Comparison of ENCODE assay signal across 9 cellular contexts in the genomic region with DNA sequence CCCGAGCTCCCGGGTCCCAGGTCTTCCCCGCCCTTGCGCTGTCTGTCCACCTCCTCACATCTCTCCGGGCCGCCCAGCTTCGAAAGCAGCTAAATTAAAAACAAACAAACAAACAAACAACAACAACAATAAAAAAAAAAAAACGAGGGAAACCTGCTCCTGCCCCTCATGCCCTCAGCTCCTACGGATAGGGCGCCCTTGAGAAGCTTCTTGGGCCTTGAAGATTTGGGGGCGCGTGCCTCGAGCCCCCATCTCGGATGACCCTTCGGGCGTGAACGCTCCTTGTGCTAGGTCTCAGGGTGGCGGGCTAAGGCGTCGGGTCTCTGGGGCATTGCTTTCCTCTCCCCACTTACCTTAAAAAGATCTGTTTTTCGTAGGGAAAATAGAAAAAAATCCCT. TPM values are rescaled to one million over a fixed set of nuclear protein-coding genes. Genes with fewer than 3 reads are reported as not detected.
DNase-seq lines count a peak whose midpoint lies in the region; ATAC-seq and TF ChIP-seq lines count a peak whose summit lies in the region.
"Had no signal": no experiment of that assay in that cellular context is flagged by ENCODE, and none has a peak within 500 bp of the region (broad histone marks: within the 10 kb centered on the region; RNA-seq: fewer than 3 reads in every experiment).

No MANE protein-coding gene starts in this region.

- CTCF ChIA-PET in PC-3 (lab: Charles Lee) (no interaction called here), OCI-LY7 (lab: Charles Lee; ENCODE audit: unreplicated experiment) (no interaction called here)

- intact Hi-C loops in PC-3 (cut with micrococcal nuclease) = no loop called here
- intact Hi-C loops in OCI-LY7 (cut with micrococcal nuclease; ENCODE audit: unreplicated experiment) = no loop called here

- POLR2A ChIA-PET in PC-3 (lab: Charles Lee; ENCODE audit: unreplicated experiment) (no interaction called here), OCI-LY7 (lab: Charles Lee) (no interaction called here)

- no peaks in the 10 kb centered on the region for H3F3A ChIP-seq in PC-3 (ENCODE audit: low read length, unreplicated experiment)

- H3K9me2 ChIP-seq in PC-3 (replicated peaks; ENCODE audit: low read length) (no peaks in the 10 kb centered on the region), OCI-LY7 (ENCODE audit: insufficient read depth, low read length) (no peaks in the 10 kb centered on the region)

- H3K4me3 ChIP-seq in BLaER1 (peak overlapping the region; percentile 71), PC-3 (ENCODE audit: low read length) (peak overlapping the region; percentile 42; the same call in 1 of the 2 replicates), esophagus (ENCODE audit: low read depth in 1 of 2, low read length in 2 of 2) (peak overlapping the region; percentile 47 to 54), osteoblast (ENCODE audit: insufficient read depth, low read length) (peak overlapping the region; percentile 70), OCI-LY7 (ENCODE audit: low read depth, low read length, poor library complexity, severe bottlenecking) (no peak overlapping the region)

- ATAC-seq in PC-3 = no peak
- no peak for ATAC-seq in GM18867 (IDR thresholded peaks at IDR 0.05; ENCODE audit: unreplicated experiment)

- H3K27ac ChIP-seq in BLaER1 = no peak overlapping the region
- no peak overlapping the region for H3K27ac ChIP-seq in PC-3 (ENCODE audit: low read length)
- peak overlapping the region; percentile 31 to 35 for H3K27ac ChIP-seq in esophagus (ENCODE audit: low read depth in 2 of 2, low read length in 1 of 2)
- H3K27ac ChIP-seq in osteoblast (ENCODE audit: low read depth, low read length) = no peak overlapping the region
- no peak overlapping the region for H3K27ac ChIP-seq in OCI-LY7 (ENCODE audit: low read depth, low read length, poor library complexity, severe bottlenecking)

- peaks cover 48% of the 10 kb centered on the region for H3K27me3 ChIP-seq in BLaER1
- peaks cover 28% of the 10 kb centered on the region for H3K27me3 ChIP-seq in PC-3 (ENCODE audit: low read length)
- H3K27me3 ChIP-seq in esophagus (ENCODE audit: control insufficient read depth in 1 of 2, insufficient read depth in 2 of 2, low read length in 2 of 2) = peaks cover 4 to 12% of the 10 kb centered on the region in 2 donors
- H3K27me3 ChIP-seq in osteoblast (ENCODE audit: insufficient read depth, low read length) = peaks cover 61% of the 10 kb centered on the region

- H2AFZ ChIP-seq in PC-3 (ENCODE audit: low read length) (peak overlapping the region; percentile 45; the same call in 1 of the 2 replicates), osteoblast (ENCODE audit: low read length) (peak overlapping the region; percentile 76), OCI-LY7 (ENCODE audit: low read length) (no peak overlapping the region)

- 2% methylated on average over 21 of the region's 21 CpGs for whole genome bisulfite sequencing in esophagus, 2 donors

- DNase-seq in PC-3 (no peak), osteoblast (ENCODE audit: insufficient read length, low spot score, missing footprints) (no peak), CD1c-positive myeloid dendritic cell (ENCODE audit: extremely low spot score) (no peak), OCI-LY7 (ENCODE audit: low spot score) (no peak), NOMO-1 (lab: John Stamatoyannopoulos, UW; ENCODE audit: unreplicated experiment in 2 of 2) (no peak)
- DNase-seq: hippocampal formation had no signal

- no TSS peak for BruUV-seq in PC-3 (replicated peaks; lab: Mats Ljungman, UMichigan)
- BruUV-seq in OCI-LY7 (replicated peaks; lab: Mats Ljungman, UMichigan) = no TSS peak

- peaks cover 9% of the 10 kb centered on the region for H3K4me1 ChIP-seq in BLaER1
- H3K4me1 ChIP-seq in PC-3 (ENCODE audit: insufficient read depth, low read length) = no peaks in the 10 kb centered on the region
- H3K4me1 ChIP-seq in esophagus (ENCODE audit: control insufficient read depth in 2 of 2, insufficient read depth in 2 of 2, low read length in 1 of 2) = peaks cover 5 to 7% of the 10 kb centered on the region in 2 donors
- peaks cover 12% of the 10 kb centered on the region for H3K4me1 ChIP-seq in osteoblast (ENCODE audit: insufficient read depth, low read length)
- H3K4me1 ChIP-seq in OCI-LY7 (ENCODE audit: insufficient read depth, low read length, poor library complexity, severe bottlenecking) = no peaks in the 10 kb centered on the region

- H4K20me1 ChIP-seq in BLaER1 = peaks cover 9% of the 10 kb centered on the region; the same call in 1 of the 2 replicates
- no peaks in the 10 kb centered on the region for H4K20me1 ChIP-seq in PC-3 (ENCODE audit: low read length)
- H4K20me1 ChIP-seq in osteoblast (ENCODE audit: insufficient read depth, low read length) = peaks cover 5% of the 10 kb centered on the region
- no peaks in the 10 kb centered on the region for H4K20me1 ChIP-seq in OCI-LY7 (ENCODE audit: insufficient read depth, low read length)

- H3K9me3 ChIP-seq in BLaER1 = no peaks in the 10 kb centered on the region
- H3K9me3 ChIP-seq in PC-3 (ENCODE audit: low read length) = no peaks in the 10 kb centered on the region
- H3K9me3 ChIP-seq in esophagus (ENCODE audit: control insufficient read depth in 2 of 2, insufficient read depth in 1 of 2, low read depth in 1 of 2, low read length in 1 of 2) = no peaks in the 10 kb centered on the region
- no peaks in the 10 kb centered on the region for H3K9me3 ChIP-seq in osteoblast (ENCODE audit: low read depth, low read length)
- no peaks in the 10 kb centered on the region for H3K9me3 ChIP-seq in OCI-LY7 (ENCODE audit: low read length)

- H3K9ac ChIP-seq in BLaER1 (no peak overlapping the region), PC-3 (ENCODE audit: low read length) (no peak overlapping the region)

- H3K36me3 ChIP-seq in BLaER1 (no peaks in the 10 kb centered on the region), PC-3 (ENCODE audit: low read depth, low read length) (no peaks in the 10 kb centered on the region), esophagus (ENCODE audit: control insufficient read depth in 2 of 2, insufficient read depth in 2 of 2, low read length in 1 of 2) (no peaks in the 10 kb centered on the region), osteoblast (ENCODE audit: insufficient read depth, low read length) (no peaks in the 10 kb centered on the region), OCI-LY7 (ENCODE audit: insufficient read depth, low read length) (no peaks in the 10 kb centered on the region)

- H3K79me2 ChIP-seq in PC-3 (ENCODE audit: low read length) (no peaks in the 10 kb centered on the region), osteoblast (ENCODE audit: insufficient read depth, low read length) (no peaks in the 10 kb centered on the region), OCI-LY7 (ENCODE audit: insufficient read depth, low read depth, low read length) (no peaks in the 10 kb centered on the region)

- TF ChIP-seq CTCF in PC-3 (conservative IDR thresholded peaks at IDR 0.05; ENCODE audit: low read depth, low read length) (no peak), osteoblast (IDR thresholded peaks at IDR 0.05; ENCODE audit: extremely low read depth, low read depth, low read length) (no peak), OCI-LY7 (conservative IDR thresholded peaks at IDR 0.05; ENCODE audit: low read length) (no peak)

- peak overlapping the region; percentile 96 for H3K4me2 ChIP-seq in BLaER1
- peak overlapping the region; percentile 56 for H3K4me2 ChIP-seq in PC-3 (ENCODE audit: low read length)
- peak overlapping the region; percentile 91 for H3K4me2 ChIP-seq in osteoblast (ENCODE audit: insufficient read depth, low read length)
- H3K4me2 ChIP-seq in OCI-LY7 (ENCODE audit: low read length) = no peak overlapping the region

RNA-seq across cellular contexts. Expression of gene NDNF, which starts 0.7 kb away (rescaled TPM):
- 0.04 TPM in 1 of 2 replicates, not detected in the other for total RNA-seq in PC-3 (2014; rRNA removed)
- polyA plus RNA-seq in esophagus = 1 to 10 TPM in 1 of 2 donors, under 1 TPM in 1; 0.29 to 1.1 TPM
- 9.8 and 11.5 TPM in 2 replicates for total RNA-seq in osteoblast
- not detected in 2 replicates for total RNA-seq in OCI-LY7 (2014; rRNA removed; shearing (Covaris generic))
- not detected in 2 replicates for total RNA-seq in OCI-LY7 (2022)

Comparison
In these comparisons a context has a peak if more than half of its experiments do, and no peak if none do; other contexts are left out.
1. H3K27ac ChIP-seq: peak in esophagus (2 of 2); none in BLaER1 (single experiment), PC-3 (single experiment), osteoblast (single experiment) and OCI-LY7 (single experiment).
2. RNA of gene NDNF, which starts 0.7 kb away (total RNA-seq): 9.8 to 11.5 TPM in osteoblast; 0.04 TPM in PC-3 and not detected in OCI-LY7; every median in the first group is over 10 times any median in the second.